In the genomic region with DNA sequence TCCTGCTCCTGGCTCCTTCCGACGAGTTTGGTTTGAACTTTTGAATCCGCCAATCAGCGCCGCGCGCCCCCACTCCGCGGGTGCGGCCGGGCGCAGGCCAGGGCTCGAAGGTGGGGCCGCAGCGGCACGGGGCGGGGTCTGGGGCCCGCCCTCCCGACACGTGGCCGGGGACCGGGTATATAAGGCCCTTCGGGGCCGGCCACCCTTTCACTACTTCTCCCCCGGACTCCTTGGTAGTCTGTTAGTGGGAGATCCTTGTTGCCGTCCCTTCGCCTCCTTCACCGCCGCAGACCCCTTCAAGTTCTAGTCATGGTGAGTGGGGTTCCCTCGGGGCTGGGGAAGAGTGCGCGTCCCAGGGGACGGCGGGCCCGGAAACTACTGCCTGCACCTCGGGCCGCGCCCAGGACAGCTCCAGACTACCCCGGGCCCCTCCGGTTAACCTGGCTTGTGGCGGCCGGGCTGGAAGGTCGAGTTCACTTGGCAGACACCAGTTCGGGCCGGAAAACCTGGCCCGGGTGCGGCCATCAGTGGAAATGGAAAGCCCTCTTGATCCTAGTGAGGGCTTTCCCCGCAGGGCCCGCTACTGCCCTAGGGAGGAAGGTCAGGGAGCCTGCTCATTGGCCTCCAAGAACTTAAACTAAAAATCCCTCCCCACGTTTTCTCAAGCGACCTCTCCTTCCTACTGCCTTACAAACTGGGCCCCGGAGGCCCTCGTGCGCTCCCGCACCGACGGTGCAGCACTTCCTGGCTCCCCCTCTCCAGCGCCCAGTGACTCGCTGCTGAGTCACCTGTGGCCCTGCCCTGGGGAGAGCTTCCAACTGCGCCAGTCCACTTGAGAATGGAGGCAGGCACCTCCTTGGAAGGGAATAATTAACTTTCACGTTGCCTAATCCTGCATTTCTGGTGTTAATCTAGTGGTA, we compare ENCODE assay signal across 1 cellular context.
TF ChIP-seq lines count a peak whose summit lies in the region.

Gene TUBA1C (plus strand): TSS at position 210 of the 920 bp plus-strand sequence. CDS start 100 bp downstream, at position 310.

TF ChIP-seq in WTC11, 78 proteins besides CTCF, POLR2A, EP300 and RAD21 (continued from another document):
- TF ChIP-seq, protein P1, sequence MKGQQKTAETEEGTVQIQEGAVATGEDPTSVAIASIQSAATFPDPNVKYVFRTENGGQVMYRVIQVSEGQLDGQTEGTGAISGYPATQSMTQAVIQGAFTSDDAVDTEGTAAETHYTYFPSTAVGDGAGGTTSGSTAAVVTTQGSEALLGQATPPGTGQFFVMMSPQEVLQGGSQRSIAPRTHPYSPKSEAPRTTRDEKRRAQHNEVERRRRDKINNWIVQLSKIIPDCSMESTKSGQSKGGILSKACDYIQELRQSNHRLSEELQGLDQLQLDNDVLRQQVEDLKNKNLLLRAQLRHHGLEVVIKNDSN (CRISPR knock-in tag; IDR thresholded peaks at IDR 0.05): peak; percentile 86
- TF ChIP-seq OVOL2 (CRISPR knock-in tag; IDR thresholded peaks at IDR 0.05; ENCODE audit: borderline replicate concordance): no peak
- peak; percentile 59 for TF ChIP-seq ZNF263 (CRISPR knock-in tag; IDR thresholded peaks at IDR 0.05; ENCODE audit: low read depth)
- TF ChIP-seq, protein P2, sequence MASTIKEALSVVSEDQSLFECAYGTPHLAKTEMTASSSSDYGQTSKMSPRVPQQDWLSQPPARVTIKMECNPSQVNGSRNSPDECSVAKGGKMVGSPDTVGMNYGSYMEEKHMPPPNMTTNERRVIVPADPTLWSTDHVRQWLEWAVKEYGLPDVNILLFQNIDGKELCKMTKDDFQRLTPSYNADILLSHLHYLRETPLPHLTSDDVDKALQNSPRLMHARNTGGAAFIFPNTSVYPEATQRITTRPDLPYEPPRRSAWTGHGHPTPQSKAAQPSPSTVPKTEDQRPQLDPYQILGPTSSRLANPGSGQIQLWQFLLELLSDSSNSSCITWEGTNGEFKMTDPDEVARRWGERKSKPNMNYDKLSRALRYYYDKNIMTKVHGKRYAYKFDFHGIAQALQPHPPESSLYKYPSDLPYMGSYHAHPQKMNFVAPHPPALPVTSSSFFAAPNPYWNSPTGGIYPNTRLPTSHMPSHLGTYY (CRISPR knock-in tag; IDR thresholded peaks at IDR 0.05): no peak
- TF ChIP-seq TEAD1 (CRISPR knock-in tag; IDR thresholded peaks at IDR 0.05): 0 out of 2 replicates have a peak, but pooled peaks have one; percentile 31
- TF ChIP-seq, protein P3, sequence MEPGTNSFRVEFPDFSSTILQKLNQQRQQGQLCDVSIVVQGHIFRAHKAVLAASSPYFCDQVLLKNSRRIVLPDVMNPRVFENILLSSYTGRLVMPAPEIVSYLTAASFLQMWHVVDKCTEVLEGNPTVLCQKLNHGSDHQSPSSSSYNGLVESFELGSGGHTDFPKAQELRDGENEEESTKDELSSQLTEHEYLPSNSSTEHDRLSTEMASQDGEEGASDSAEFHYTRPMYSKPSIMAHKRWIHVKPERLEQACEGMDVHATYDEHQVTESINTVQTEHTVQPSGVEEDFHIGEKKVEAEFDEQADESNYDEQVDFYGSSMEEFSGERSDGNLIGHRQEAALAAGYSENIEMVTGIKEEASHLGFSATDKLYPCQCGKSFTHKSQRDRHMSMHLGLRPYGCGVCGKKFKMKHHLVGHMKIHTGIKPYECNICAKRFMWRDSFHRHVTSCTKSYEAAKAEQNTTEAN (CRISPR knock-in tag; IDR thresholded peaks at IDR 0.05): 0 out of 2 replicates have a peak, but pooled peaks have one; percentile 15
- TF ChIP-seq E2F1 (CRISPR knock-in tag; IDR thresholded peaks at IDR 0.05): peak; percentile 79; the same call in 1 of the 2 replicates
- TF ChIP-seq ELF4 (CRISPR knock-in tag; IDR thresholded peaks at IDR 0.05; ENCODE audit: low read depth): 0 out of 2 replicates have a peak, but pooled peaks have one; percentile 89
- TF ChIP-seq NFE2L1 (CRISPR knock-in tag; IDR thresholded peaks at IDR 0.05): 0 out of 2 replicates have a peak, but pooled peaks have one; percentile 2
- no peak for TF ChIP-seq ZNF317 (CRISPR knock-in tag; IDR thresholded peaks at IDR 0.05; ENCODE audit: borderline replicate concordance, low read depth)
- TF ChIP-seq, protein P4, sequence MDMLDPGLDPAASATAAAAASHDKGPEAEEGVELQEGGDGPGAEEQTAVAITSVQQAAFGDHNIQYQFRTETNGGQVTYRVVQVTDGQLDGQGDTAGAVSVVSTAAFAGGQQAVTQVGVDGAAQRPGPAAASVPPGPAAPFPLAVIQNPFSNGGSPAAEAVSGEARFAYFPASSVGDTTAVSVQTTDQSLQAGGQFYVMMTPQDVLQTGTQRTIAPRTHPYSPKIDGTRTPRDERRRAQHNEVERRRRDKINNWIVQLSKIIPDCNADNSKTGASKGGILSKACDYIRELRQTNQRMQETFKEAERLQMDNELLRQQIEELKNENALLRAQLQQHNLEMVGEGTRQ (CRISPR knock-in tag; IDR thresholded peaks at IDR 0.05): peak; percentile 94
- no peak; the same call in 1 of the 2 replicates for TF ChIP-seq FOXK1 (CRISPR knock-in tag; IDR thresholded peaks at IDR 0.05)
- TF ChIP-seq ESRRA (CRISPR knock-in tag; IDR thresholded peaks at IDR 0.05; ENCODE audit: borderline replicate concordance): no peak
- peak; percentile 47; the same call in 1 of the 2 replicates for TF ChIP-seq GABPB1 (CRISPR knock-in tag; IDR thresholded peaks at IDR 0.05)
- TF ChIP-seq FOXP4 (CRISPR knock-in tag; IDR thresholded peaks at IDR 0.05): peak; percentile 10; the same call in 1 of the 2 replicates
- peak; percentile 72 for TF ChIP-seq NFATC4 (CRISPR knock-in tag; IDR thresholded peaks at IDR 0.05)
TF ChIP-seq in WTC11: peak in this region for 21.
